Comparison of ENCODE assay signal across 19 cellular contexts in genomic region chr4:107380836-107381438, GRCh38.
DNase-seq lines count a peak whose midpoint lies in the region; ATAC-seq, FAIRE-seq and TF ChIP-seq lines count a peak whose summit lies in the region.
"Had no signal": no experiment of that assay in that cellular context is flagged by ENCODE, and none has a peak within 500 bp of the region (broad histone marks: within the 10 kb centered on the region; RNA-seq: fewer than 3 reads in every experiment).

No MANE protein-coding gene starts in this region.

- H3K9me3 Mint-ChIP-seq in activated naive CD4-positive, alpha-beta T cell treated with anti-CD3 and anti-CD28 coated beads, Interleukin-2, amount 50 U/mL, for 72 hours, result peaks cover 0 to 4% of the 10 kb centered on the region in 2 donors
- H3K9me3 Mint-ChIP-seq: activated CD4-positive, alpha-beta T cell treated with anti-CD3 and anti-CD28 coated beads, Interleukin-2, amount 10 ng/mL, durations not matched to agents 7 days and 5 days; activated naive CD8-positive, alpha-beta T cell treated with anti-CD3 and anti-CD28 coated beads for 36 hours had no signal

- intact Hi-C loops in Panc1 (cut with micrococcal nuclease; ENCODE audit: unreplicated experiment), result no loop called here

- H3K36me3 Mint-ChIP-seq in activated naive CD4-positive, alpha-beta T cell treated with anti-CD3 and anti-CD28 coated beads, Interleukin-2, amount 50 U/mL, for 72 hours, result no peaks in the 10 kb centered on the region
- H3K36me3 Mint-ChIP-seq: activated naive CD8-positive, alpha-beta T cell treated with anti-CD3 and anti-CD28 coated beads for 36 hours; naive B cell had no signal

- no peak for ATAC-seq in Panc1
- no peak for ATAC-seq in activated naive CD4-positive, alpha-beta T cell treated with anti-CD3 and anti-CD28 coated beads, Interleukin-2, amount 50 U/mL, for 72 hours
- ATAC-seq: gastroesophageal sphincter had no signal

- CTCF ChIA-PET in Panc1 (lab: Charles Lee), result interaction anchor here (0.7 kb wide), 1 partner anchor 105 kb away, joined by 4 read pairs; no protein-coding TSS in a partner anchor

- in situ Hi-C loops in Panc1 (cut with HindIII; ENCODE audit: low pct_unique_long_range_greater_than_20kb, low sequenced_read_pairs), result no loop called here

- no peaks in the 10 kb centered on the region for H3K9me3 ChIP-seq in Panc1 (ENCODE audit: control insufficient read depth, insufficient read depth, low read depth, low read length)
- H3K9me3 ChIP-seq: gastroesophageal sphincter had no signal

- DNase-seq in EL (peak; percentile 48), Panc1 (ENCODE audit: low read depth, low spot score) (no peak), fibroblast of mammary gland (ENCODE audit: low read depth) (peak; percentile 11), cortex of kidney (lab: John Stamatoyannopoulos, UW) (no peak), HTR-8/SVneo (ENCODE audit: insufficient read length, low spot score) (no peak)
- no peak for DNase-seq in activated naive CD4-positive, alpha-beta T cell treated with anti-CD3 and anti-CD28 coated beads, Interleukin-2, amount 50 U/mL, for 72 hours (ENCODE audit: low spot score in 2 of 2)
- no peak for DNase-seq in stimulated activated CD4-positive, alpha-beta T cell treated with anti-CD3 and anti-CD28 coated beads, Interleukin-15, amount 100 ng/mL, for 24 hours
- DNase-seq: activated CD4-positive, alpha-beta T cell treated with anti-CD3 and anti-CD28 coated beads, Interleukin-2, amount 10 ng/mL, durations not matched to agents 7 days and 5 days; activated naive CD8-positive, alpha-beta T cell treated with anti-CD3 and anti-CD28 coated beads for 36 hours; activated T-cell treated with anti-CD3 and anti-CD28 coated beads, Interleukin-2, amount 50 U/mL, for 1 hour; DMS79; GM23248; MM.1S; naive B cell; NCI-H2081 treated with DMSO at 0.1 percent for 48 hours; T1000 had no signal

- H3K36me3 ChIP-seq in ACC112 (ENCODE audit: insufficient read depth, low read length) (no peaks in the 10 kb centered on the region), Panc1 (ENCODE audit: control insufficient read depth, insufficient read depth, low read length) (no peaks in the 10 kb centered on the region)
- H3K36me3 ChIP-seq: BLaER1 treated with 17β-estradiol and CSF1 and Interleukin-3, amounts not matched to agents 10 nM and 100 nM; gastroesophageal sphincter had no signal

- H2AFZ ChIP-seq in ACC112 (ENCODE audit: low read length, unreplicated experiment), result peak overlapping the region; percentile 52

- H3K4me3 ChIP-seq in ACC112 (ENCODE audit: low read depth, low read length), result no peak overlapping the region
- H3K4me3 ChIP-seq in Panc1 (ENCODE audit: low read depth in 2 of 2, low read length in 2 of 2), result no peak overlapping the region
- H3K4me3 ChIP-seq in fibroblast of mammary gland (ENCODE audit: control insufficient read depth, low read depth, low read length), result no peak overlapping the region
- H3K4me3 ChIP-seq: BLaER1 treated with 17β-estradiol and CSF1 and Interleukin-3, amounts not matched to agents 10 nM and 100 nM; gastroesophageal sphincter; GM23248 had no signal

- POLR2A ChIA-PET in Panc1 (lab: Charles Lee), result no interaction called here

- H3K27ac ChIP-seq in ACC112 (ENCODE audit: low read depth, low read length) (no peak overlapping the region), Panc1 (ENCODE audit: low read length) (no peak overlapping the region)
- H3K27ac ChIP-seq: BLaER1 treated with 17β-estradiol and CSF1 and Interleukin-3, amounts not matched to agents 10 nM and 100 nM; gastroesophageal sphincter; GM23248 had no signal

- no peak overlapping the region for H3K27ac Mint-ChIP-seq in activated naive CD4-positive, alpha-beta T cell treated with anti-CD3 and anti-CD28 coated beads, Interleukin-2, amount 50 U/mL, for 72 hours
- H3K27ac Mint-ChIP-seq: activated CD4-positive, alpha-beta T cell treated with anti-CD3 and anti-CD28 coated beads, Interleukin-2, amount 10 ng/mL, durations not matched to agents 7 days and 5 days; activated naive CD8-positive, alpha-beta T cell treated with anti-CD3 and anti-CD28 coated beads for 36 hours; naive B cell had no signal

- TF ChIP-seq CTCF in Panc1 (IDR thresholded peaks at IDR 0.05), result peak; percentile 27; the same call in 1 of the 2 replicates
- peak; percentile 15 for TF ChIP-seq CTCF in fibroblast of mammary gland (conservative IDR thresholded peaks at IDR 0.05; ENCODE audit: control insufficient read depth, insufficient read depth, low read depth, low read length)

- no peaks in the 10 kb centered on the region for H3K4me1 ChIP-seq in ACC112 (ENCODE audit: control insufficient read depth, insufficient read depth, low read length, unreplicated experiment)
- no peaks in the 10 kb centered on the region for H3K4me1 ChIP-seq in Panc1 (ENCODE audit: control insufficient read depth, insufficient read depth, low read length)
- H3K4me1 ChIP-seq: BLaER1 treated with 17β-estradiol and CSF1 and Interleukin-3, amounts not matched to agents 10 nM and 100 nM; gastroesophageal sphincter had no signal

- no peaks in the 10 kb centered on the region for H3K79me2 ChIP-seq in ACC112 (ENCODE audit: control insufficient read depth, insufficient read depth, low read length, unreplicated experiment)

- H3K27me3 ChIP-seq in ACC112 (ENCODE audit: insufficient read depth, low read length) (peaks cover 12% of the 10 kb centered on the region; the same call in 1 of the 2 replicates), Panc1 (ENCODE audit: control insufficient read depth, insufficient read depth, low read length) (no peaks in the 10 kb centered on the region)
- H3K27me3 ChIP-seq: BLaER1 treated with 17β-estradiol and CSF1 and Interleukin-3, amounts not matched to agents 10 nM and 100 nM; gastroesophageal sphincter had no signal

- no peak for FAIRE-seq in HTR-8/SVneo (lab: Jason Lieb, UNC)

- no TSS peak for BruUV-seq in Panc1 (replicated peaks; lab: Mats Ljungman, UMichigan)

Comparison
In these comparisons a context has a peak if more than half of its experiments do, and no peak if none do; other contexts are left out.
1. DNase-seq: peak in EL (single experiment) and fibroblast of mammary gland (single experiment); none in Panc1 (single experiment), activated naive CD4-positive, alpha-beta T cell treated with anti-CD3 and anti-CD28 coated beads, Interleukin-2, amount 50 U/mL, for 72 hours (0 of 2), cortex of kidney (single experiment), stimulated activated CD4-positive, alpha-beta T cell treated with anti-CD3 and anti-CD28 coated beads, Interleukin-15, amount 100 ng/mL, for 24 hours (single experiment) and HTR-8/SVneo (single experiment).